ENCODE assay signal across 8 cellular contexts in the genomic region with DNA sequence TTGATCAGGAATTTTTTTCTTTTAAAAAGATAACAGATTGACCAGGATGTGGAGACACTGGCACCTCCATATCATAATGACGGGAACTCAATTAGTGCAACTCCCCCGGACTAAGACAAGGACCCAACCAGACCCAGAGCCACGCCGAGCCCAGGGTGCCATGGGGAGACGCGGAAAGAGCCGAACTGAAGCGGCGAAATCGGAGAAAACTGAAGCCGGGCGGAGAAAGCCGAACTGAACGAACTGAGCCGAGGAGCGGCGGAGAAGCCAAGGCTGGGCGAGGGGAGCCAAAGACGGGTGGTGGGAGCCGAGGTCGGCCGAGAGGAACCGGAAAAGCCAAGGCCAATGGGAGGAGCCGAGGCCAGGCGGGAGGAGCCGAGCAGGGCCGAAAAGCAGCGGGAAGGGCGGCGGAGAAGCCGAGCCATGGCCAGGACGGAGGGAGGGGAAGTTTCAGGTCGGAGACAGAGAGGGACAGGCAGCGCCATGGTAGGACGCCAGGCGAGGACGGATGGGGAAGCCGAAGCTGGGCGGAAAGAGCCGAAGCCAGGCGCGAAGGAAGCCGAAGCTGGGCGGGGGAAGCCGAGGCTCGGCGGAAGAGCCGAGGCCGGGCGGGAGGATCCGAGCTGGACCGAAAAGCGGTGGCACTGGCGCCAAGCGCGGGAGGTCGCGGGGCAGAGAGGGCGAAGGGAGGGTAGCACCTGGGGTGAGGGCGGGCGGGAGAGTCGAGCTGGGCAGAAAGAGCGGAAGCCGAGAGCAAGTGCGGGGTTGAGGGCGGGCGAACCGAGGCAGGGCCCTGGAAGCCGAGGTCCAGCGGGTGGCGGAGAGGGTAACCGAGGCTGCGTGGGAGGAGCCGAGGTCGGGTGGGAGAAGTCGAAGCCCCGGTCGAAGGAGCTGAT. TPM values are rescaled to one million over a fixed set of nuclear protein-coding genes. Genes with fewer than 3 reads are reported as not detected.
A peak's percentile ranks its signal among the peaks of the same experiment; 100 is the strongest.
DNase-seq lines count a peak whose midpoint lies in the region; ATAC-seq and TF ChIP-seq lines count a peak whose summit lies in the region.

No MANE protein-coding gene starts in this region.

- no peaks in the 10 kb centered on the region for H3K27me3 Mint-ChIP-seq in activated T-cell treated with anti-CD3 and anti-CD28 coated beads, Interleukin-2, amount 50 U/mL, for 4 hours (ENCODE audit: low read depth)

- peak; percentile 69 for ATAC-seq in GM21717 (IDR thresholded peaks at IDR 0.05; ENCODE audit: unreplicated experiment)
- ATAC-seq in activated T-cell treated with anti-CD3 and anti-CD28 coated beads, Interleukin-2, amount 50 U/mL, for 4 hours = peak; percentile 94 to 96

- H3K4me3 ChIP-seq in esophagus (ENCODE audit: low read depth in 1 of 2, low read length in 2 of 2) (peak overlapping the region; percentile 63 to 69), muscle layer of colon (ENCODE audit: low read depth in 1 of 2, low read length in 2 of 2) (peak overlapping the region; percentile 72 to 74)

- H3K27ac ChIP-seq in esophagus (ENCODE audit: low read depth in 2 of 2, low read length in 1 of 2) (peak overlapping the region; percentile 93 to 98), muscle layer of colon (ENCODE audit: low read depth, low read length) (peak overlapping the region; percentile 93)

- DNase-seq in DMS53 treated with DMSO at 0.1 percent for 48 hours (lab: John Stamatoyannopoulos, UW; ENCODE audit: unreplicated experiment) = peak; percentile 91
- DNase-seq in KBM-7 = peak; percentile 97
- peak; percentile 83 for DNase-seq in activated T-cell treated with anti-CD3 and anti-CD28 coated beads, Interleukin-2, amount 50 U/mL, for 4 hours
- peak; percentile 92 for DNase-seq in stimulated activated CD8-positive, alpha-beta memory T cell treated with anti-CD3 and anti-CD28 coated beads, Interleukin-4, amount 100 ng/mL, for 48 hours

- H3K9me3 Mint-ChIP-seq in activated T-cell treated with anti-CD3 and anti-CD28 coated beads, Interleukin-2, amount 50 U/mL, for 4 hours = peaks cover 26% of the 10 kb centered on the region

- 0 to 1% methylated on average over 71 to 78 of the region's 78 CpGs for WGBS in esophagus, 2 donors

- H3K27me3 ChIP-seq in esophagus (ENCODE audit: control insufficient read depth in 1 of 2, insufficient read depth in 2 of 2, low read length in 2 of 2) (no peaks in the 10 kb centered on the region), muscle layer of colon (ENCODE audit: control insufficient read depth in 1 of 2, insufficient read depth in 2 of 2, low read length in 2 of 2) (no peaks in the 10 kb centered on the region)

- peaks cover 20% of the 10 kb centered on the region for H3K4me1 Mint-ChIP-seq in activated T-cell treated with anti-CD3 and anti-CD28 coated beads, Interleukin-2, amount 50 U/mL, for 4 hours (ENCODE audit: low read depth)

- H3K36me3 ChIP-seq in esophagus (ENCODE audit: control insufficient read depth in 2 of 2, insufficient read depth in 2 of 2, low read length in 1 of 2) (no peaks in the 10 kb centered on the region), muscle layer of colon (ENCODE audit: insufficient read depth, low read length) (no peaks in the 10 kb centered on the region)

- H3K9me3 ChIP-seq in esophagus (ENCODE audit: control insufficient read depth in 2 of 2, insufficient read depth in 1 of 2, low read depth in 1 of 2, low read length in 1 of 2) = peaks cover 0 to 3% of the 10 kb centered on the region in 2 donors
- no peaks in the 10 kb centered on the region for H3K9me3 ChIP-seq in muscle layer of colon (ENCODE audit: low read length)

- in situ Hi-C loops in KBM-7 (cut with MboI; ENCODE audit: low pct_unique_long_range_greater_than_20kb, low sequenced_read_pairs) = no loop called here

- H3K36me3 Mint-ChIP-seq in activated T-cell treated with anti-CD3 and anti-CD28 coated beads, Interleukin-2, amount 50 U/mL, for 4 hours (ENCODE audit: insufficient read depth) = peaks cover 8% of the 10 kb centered on the region

- no peaks in the 10 kb centered on the region for H3K4me1 ChIP-seq in esophagus (ENCODE audit: control insufficient read depth in 2 of 2, insufficient read depth in 2 of 2, low read length in 1 of 2)
- H3K4me1 ChIP-seq in muscle layer of colon (ENCODE audit: insufficient read depth, low read length) = peaks cover 9% of the 10 kb centered on the region

- peak overlapping the region; percentile 59 for H3K9ac ChIP-seq in muscle layer of colon (ENCODE audit: low read length)

- peak overlapping the region; percentile 82 for H3K4me3 Mint-ChIP-seq in activated T-cell treated with anti-CD3 and anti-CD28 coated beads, Interleukin-2, amount 50 U/mL, for 4 hours

TF ChIP-seq in PFSK-1, 5 proteins besides CTCF, POLR2A, EP300 and RAD21:
- peak; percentile 46; the same call in 1 of the 2 replicates for TF ChIP-seq TAF1 (IDR thresholded peaks at IDR 0.05; ENCODE audit: borderline replicate concordance, insufficient read depth, low read length)
- TF ChIP-seq POLR2AphosphoS5 (IDR thresholded peaks at IDR 0.05; ENCODE audit: low read depth, low read length) = peak; percentile 76
- no peak for TF ChIP-seq SIN3A (IDR thresholded peaks at IDR 0.05; ENCODE audit: borderline replicate concordance, insufficient read depth, low read length)
TF ChIP-seq in PFSK-1: peak in this region for 2.

RNA-seq across cellular contexts. Expression of a gene that starts 29.4 kb away (rescaled TPM):
- polyA plus RNA-seq in PFSK-1 (2012; ENCODE audit: insufficient read length, low read depth) = 2.2 TPM
- total RNA-seq in activated T-cell treated with anti-CD3 and anti-CD28 coated beads, Interleukin-2, amount 50 U/mL, for 4 hours = 10 to 100 TPM; 12.1 to 13.2 (median 13.0) TPM
- polyA plus RNA-seq in esophagus = 1 to 10 TPM; 1.7 to 2.4 TPM

RNA-seq across cellular contexts. Expression of a gene that starts 40.5 kb away (rescaled TPM):
- not detected for polyA plus RNA-seq in PFSK-1 (2012; ENCODE audit: insufficient read length, low read depth)
- total RNA-seq in activated T-cell treated with anti-CD3 and anti-CD28 coated beads, Interleukin-2, amount 50 U/mL, for 4 hours = not detected
- not detected for polyA plus RNA-seq in esophagus

RNA-seq across cellular contexts. Expression of a gene that starts 49.8 kb away (rescaled TPM):
- not detected for polyA plus RNA-seq in PFSK-1 (2012; ENCODE audit: insufficient read length, low read depth)
- total RNA-seq in activated T-cell treated with anti-CD3 and anti-CD28 coated beads, Interleukin-2, amount 50 U/mL, for 4 hours = not detected
- not detected for polyA plus RNA-seq in esophagus

RNA-seq across cellular contexts. Expression of a gene that starts 59.0 kb away (rescaled TPM):
- polyA plus RNA-seq in PFSK-1 (2012; ENCODE audit: insufficient read length, low read depth) = not detected
- total RNA-seq in activated T-cell treated with anti-CD3 and anti-CD28 coated beads, Interleukin-2, amount 50 U/mL, for 4 hours = not detected
- polyA plus RNA-seq in esophagus = not detected

Comparison
In these comparisons a context has a peak if more than half of its experiments do, and no peak if none do; other contexts are left out.
1. Peak in every context shown above with its lines: DNase-seq, ATAC-seq, H3K4me3 ChIP-seq and H3K27ac ChIP-seq.